1 cellular context compared by ENCODE assay signal in the genomic region with DNA sequence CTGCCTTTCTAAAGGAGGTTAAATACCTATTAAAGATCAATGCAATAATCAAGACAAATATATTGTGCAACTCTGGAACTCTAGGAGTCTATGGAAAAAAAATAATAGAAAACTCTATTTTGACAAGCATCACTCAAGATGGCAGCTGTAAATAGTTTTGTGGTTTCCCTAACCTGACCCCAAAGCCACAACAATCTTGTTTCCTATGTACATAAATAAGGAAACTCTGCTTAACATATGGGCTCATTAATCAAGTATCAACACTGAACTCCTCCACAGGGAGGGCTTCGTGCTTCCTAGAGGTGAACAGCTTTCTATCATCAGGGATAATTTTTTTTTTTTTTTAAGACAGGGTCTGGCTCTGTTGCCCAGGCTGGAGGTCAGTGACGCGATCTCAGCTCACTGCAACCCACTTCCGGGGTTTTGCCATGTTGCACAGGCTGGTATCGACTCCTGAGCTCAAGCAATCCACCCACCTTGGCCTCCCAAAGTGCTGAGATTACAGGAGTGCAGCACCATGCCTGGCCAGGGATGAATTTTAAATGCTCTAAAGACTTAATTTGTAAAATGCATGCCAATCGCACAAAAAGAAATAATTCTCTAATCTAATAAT.
TF ChIP-seq lines count a peak whose summit lies in the region.

No MANE protein-coding gene starts in this region.

TF ChIP-seq in HEK293, 187 proteins besides CTCF, POLR2A, EP300 and RAD21:
- TF ChIP-seq ZNF121 (tag by site-specific recombination; IDR thresholded peaks at IDR 0.05) = 0 out of 2 replicates have a peak, but pooled peaks have one; percentile 33
- TF ChIP-seq, protein P1, sequence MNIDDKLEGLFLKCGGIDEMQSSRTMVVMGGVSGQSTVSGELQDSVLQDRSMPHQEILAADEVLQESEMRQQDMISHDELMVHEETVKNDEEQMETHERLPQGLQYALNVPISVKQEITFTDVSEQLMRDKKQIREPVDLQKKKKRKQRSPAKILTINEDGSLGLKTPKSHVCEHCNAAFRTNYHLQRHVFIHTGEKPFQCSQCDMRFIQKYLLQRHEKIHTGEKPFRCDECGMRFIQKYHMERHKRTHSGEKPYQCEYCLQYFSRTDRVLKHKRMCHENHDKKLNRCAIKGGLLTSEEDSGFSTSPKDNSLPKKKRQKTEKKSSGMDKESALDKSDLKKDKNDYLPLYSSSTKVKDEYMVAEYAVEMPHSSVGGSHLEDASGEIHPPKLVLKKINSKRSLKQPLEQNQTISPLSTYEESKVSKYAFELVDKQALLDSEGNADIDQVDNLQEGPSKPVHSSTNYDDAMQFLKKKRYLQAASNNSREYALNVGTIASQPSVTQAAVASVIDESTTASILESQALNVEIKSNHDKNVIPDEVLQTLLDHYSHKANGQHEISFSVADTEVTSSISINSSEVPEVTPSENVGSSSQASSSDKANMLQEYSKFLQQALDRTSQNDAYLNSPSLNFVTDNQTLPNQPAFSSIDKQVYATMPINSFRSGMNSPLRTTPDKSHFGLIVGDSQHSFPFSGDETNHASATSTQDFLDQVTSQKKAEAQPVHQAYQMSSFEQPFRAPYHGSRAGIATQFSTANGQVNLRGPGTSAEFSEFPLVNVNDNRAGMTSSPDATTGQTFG (tag by site-specific recombination; IDR thresholded peaks at IDR 0.05; ENCODE audit: borderline replicate concordance) = no peak
